Comparison of ENCODE assay signal across 8 cellular contexts in genomic region chr16:57782607-57783055, GRCh38. TPM values are rescaled to one million over a fixed set of nuclear protein-coding genes. Genes with fewer than 3 reads are reported as not detected.
A peak's percentile ranks its signal among the peaks of the same experiment; 100 is the strongest.
DNase-seq lines count a peak whose midpoint lies in the region; ATAC-seq and TF ChIP-seq lines count a peak whose summit lies in the region.
"Not testable (repeated sequence)": the region's sequence is repeated elsewhere in the genome, so short reads cannot be mapped to it uniquely, and the experiment has no call there.
"Had no signal": no experiment of that assay in that cellular context is flagged by ENCODE, and none has a peak within 500 bp of the region (broad histone marks: within the 10 kb centered on the region; RNA-seq: fewer than 3 reads in every experiment).

No MANE protein-coding gene starts in this region.

- H3K27me3 Mint-ChIP-seq in H9 (ENCODE audit: low read depth); nephron progenitor cell (ENCODE audit: low read depth, poor library complexity): not testable (repeated sequence)

- POLR2A ChIA-PET in RWPE1 (lab: Yijun Ruan, JAX; ENCODE audit: low non-redundant PET) = interaction anchor here (0.5 kb wide), 1 partner anchor 17 kb away, joined by 3 read pairs; no protein-coding TSS in a partner anchor

- H3K79me2 ChIP-seq in H9 (ENCODE audit: insufficient read depth, low read length) = not testable (repeated sequence)

- H3T11ph ChIP-seq in H9 (ENCODE audit: low read length) = not testable (repeated sequence)

- not testable (repeated sequence) for H3K36me3 ChIP-seq in body of pancreas (replicated peaks in 1 of 2; ENCODE audit: insufficient read depth in 1 of 2, low read depth in 2 of 2)
- H3K36me3 ChIP-seq in liver (ENCODE audit: control insufficient read depth in 4 of 4, insufficient read depth in 3 of 4, low read depth in 1 of 4, low read length in 3 of 4) (peaks cover under 1 to 25% (median 10%) of the 10 kb centered on the region in 4 donors), subcutaneous abdominal adipose tissue (ENCODE audit: control insufficient read depth in 5 of 5, insufficient read depth in 5 of 5, low read length in 5 of 5) (peaks cover 0 to 40% (median 30%) of the 10 kb centered on the region in 5 donors)

- H3K14ac ChIP-seq in H9 (ENCODE audit: insufficient read depth, low read length) = not testable (repeated sequence)

- H3K79me1 ChIP-seq in H9 (ENCODE audit: insufficient read depth, low read depth, low read length, poor library complexity, severe bottlenecking) = not testable (repeated sequence)

- CTCF ChIA-PET in RWPE1 (lab: Yijun Ruan, JAX) = interaction anchor here (0.7 kb wide), 1 partner anchor 71 kb away, joined by 3 read pairs; no protein-coding TSS in a partner anchor

- not testable (repeated sequence) for H2BK15ac ChIP-seq in H9 (ENCODE audit: low read depth, low read length)

- H2BK5ac ChIP-seq in H9 (ENCODE audit: insufficient read length, low read length) = not testable (repeated sequence)

- H3K27me3 ChIP-seq in H9 (ENCODE audit: insufficient read depth, low read length); body of pancreas; liver (ENCODE audit: control insufficient read depth in 4 of 4, insufficient read depth in 4 of 4, low read length in 3 of 4); subcutaneous abdominal adipose tissue (ENCODE audit: control insufficient read depth in 5 of 5, insufficient read depth in 4 of 5, low read length in 5 of 5): not testable (repeated sequence)

- peak; percentile 55 for ATAC-seq in body of pancreas

- H3K23ac ChIP-seq in H9 (ENCODE audit: insufficient read length, low read depth, low read length) = not testable (repeated sequence)

- not testable (repeated sequence) for H2AFZ ChIP-seq in H9 (ENCODE audit: low read length)

- WGBS in H9 (ENCODE audit: extremely low coverage, insufficient read length, low lambda C conversion rate) = no CpG with 5 or more reads among the region's 11 CpGs
- 63 to 69% methylated on average over 11 of the region's 11 CpGs for WGBS in body of pancreas, 2 donors
- 41% methylated on average over 11 of the region's 11 CpGs for WGBS in liver

- H3K36me3 Mint-ChIP-seq in H9 (ENCODE audit: insufficient read depth in 1 of 3, low read depth in 3 of 3); nephron progenitor cell (ENCODE audit: low read depth): not testable (repeated sequence)

- H3K4me1 Mint-ChIP-seq in H9 = peaks cover 7 to 15% of the 10 kb centered on the region in 2 experiments
- not testable (repeated sequence) for H3K4me1 Mint-ChIP-seq in nephron progenitor cell

- not testable (repeated sequence) for TF ChIP-seq CTCF in H9 (conservative IDR thresholded peaks at IDR 0.05); RWPE1 (conservative IDR thresholded peaks at IDR 0.05; ENCODE audit: low read depth); body of pancreas (IDR thresholded peaks at IDR 0.05); liver (IDR thresholded peaks at IDR 0.05; ENCODE audit: low read depth, low read length, missing input control); nephron progenitor cell (IDR thresholded peaks at IDR 0.05)

- H2BK120ac ChIP-seq in H9 (ENCODE audit: low read depth, low read length, poor library complexity, severe bottlenecking) = not testable (repeated sequence)

- H3K4me3 Mint-ChIP-seq in H9, nephron progenitor cell: not testable (repeated sequence)

- not testable (repeated sequence) for H2BK20ac ChIP-seq in H9 (ENCODE audit: low read depth, low read length, poor library complexity, severe bottlenecking)

- not testable (repeated sequence) for H3K4me3 ChIP-seq in body of pancreas; liver (ENCODE audit: low read depth in 1 of 3, low read length in 3 of 3); subcutaneous abdominal adipose tissue (ENCODE audit: low read depth in 1 of 5, low read length in 5 of 5)

- H4K5ac ChIP-seq in H9 (ENCODE audit: insufficient read length, low read depth, low read length) = not testable (repeated sequence)

- H3K9me3 Mint-ChIP-seq in H9, nephron progenitor cell: not testable (repeated sequence)

- H2BK12ac ChIP-seq in H9 (ENCODE audit: insufficient read length, low read depth, low read length) = not testable (repeated sequence)

- H3K9me3 ChIP-seq in H9 (ENCODE audit: control insufficient read depth, low read depth, low read length); body of pancreas; liver (ENCODE audit: control insufficient read depth in 4 of 4, low read length in 3 of 4); subcutaneous abdominal adipose tissue (ENCODE audit: control insufficient read depth in 5 of 5, low read length in 5 of 5): not testable (repeated sequence)

- H3K23me2 ChIP-seq in H9 (ENCODE audit: insufficient read length, low read depth, low read length, poor library complexity, severe bottlenecking) = not testable (repeated sequence)

- H3K9ac ChIP-seq in H9 (ENCODE audit: extremely low read depth, insufficient read length, low read length); liver (ENCODE audit: low read depth in 1 of 2, low read length in 2 of 2); subcutaneous abdominal adipose tissue (ENCODE audit: low read length in 5 of 5): not testable (repeated sequence)

- H3K4me2 ChIP-seq in H9 (ENCODE audit: insufficient read depth, insufficient read length, low read length) = not testable (repeated sequence)

- H3K27ac ChIP-seq in H9 (ENCODE audit: insufficient read length, low read depth, low read length) = not testable (repeated sequence)
- H3K27ac ChIP-seq in RWPE1 = peak overlapping the region; percentile 53
- H3K27ac ChIP-seq in body of pancreas = peak overlapping the region; percentile 52 to 80 (median 73)
- peak overlapping the region; percentile 30 for H3K27ac ChIP-seq in epithelial cell of prostate
- peak overlapping the region in 1 of 2 donors; percentile 26 for H3K27ac ChIP-seq in liver (ENCODE audit: low read depth in 1 of 2, low read length in 2 of 2)
- peak overlapping the region; percentile 55 for H3K27ac ChIP-seq in subcutaneous abdominal adipose tissue (ENCODE audit: low read depth, low read length)

- H3K27ac Mint-ChIP-seq in H9 (peak overlapping the region in 1 of 3 experiments; percentile 44; a peak in 3 of 7 replicates), nephron progenitor cell (peak overlapping the region; percentile 9)

- H4K8ac ChIP-seq in H9 (replicated peaks; ENCODE audit: insufficient read length, low read depth, low read length) = not testable (repeated sequence)

- peak overlapping the region; percentile 52 for H4K91ac ChIP-seq in H9 (ENCODE audit: insufficient read length, low read depth, low read length)

- not testable (repeated sequence) for H2AK5ac ChIP-seq in H9 (ENCODE audit: insufficient read length, low read length)

- not testable (repeated sequence) for DNase-seq in H9; RWPE1 (ENCODE audit: low spot score); body of pancreas; epithelial cell of prostate (ENCODE audit: low read depth, low spot score); nephron progenitor cell

- intact Hi-C loops in body of pancreas (cut with DNase I) = not testable (repeated sequence)

- H3K18ac ChIP-seq in H9 (ENCODE audit: insufficient read length, low read depth, low read length) = not testable (repeated sequence)

- H3K56ac ChIP-seq in H9 (ENCODE audit: insufficient read length, low read depth, low read length) = not testable (repeated sequence)

- peak in 1 of 2 donors; percentile 36 for TF ChIP-seq RAD21 in liver (IDR thresholded peaks at IDR 0.05)

- not testable (repeated sequence) for TF ChIP-seq POLR2A in body of pancreas (IDR thresholded peaks at IDR 0.05)

- H3K4ac ChIP-seq in H9 (ENCODE audit: low read depth, low read length) = not testable (repeated sequence)

- H4K20me1 ChIP-seq in H9 (ENCODE audit: control insufficient read depth, insufficient read depth, insufficient read length) = not testable (repeated sequence)

- not testable (repeated sequence) for H3K4me1 ChIP-seq in H9 (ENCODE audit: insufficient read depth, low read length)
- peaks cover 25% of the 10 kb centered on the region for H3K4me1 ChIP-seq in body of pancreas
- H3K4me1 ChIP-seq in liver (ENCODE audit: control insufficient read depth in 4 of 4, insufficient read depth in 4 of 4, low read length in 3 of 4) = peaks cover 6 to 23% (median 23%) of the 10 kb centered on the region in 4 donors
- peaks cover 4 to 39% (median 26%) of the 10 kb centered on the region in 5 donors for H3K4me1 ChIP-seq in subcutaneous abdominal adipose tissue (ENCODE audit: control insufficient read depth in 5 of 5, insufficient read depth in 5 of 5, low read length in 5 of 5)

TF ChIP-seq in liver, 16 proteins besides CTCF, POLR2A, EP300 and RAD21:
- TF ChIP-seq RXRA (IDR thresholded peaks at IDR 0.05) (peak; percentile 57 to 60), SP1 (IDR thresholded peaks at IDR 0.05) (peak; percentile 28), HNF4A (conservative IDR thresholded peaks at IDR 0.05) (peak; percentile 58 to 61), JUND (IDR thresholded peaks at IDR 0.05) (peak in 1 of 2 donors; percentile 39)

RNA-seq across cellular contexts. Expression of gene KIFC3, which starts 19.7 kb away (rescaled TPM):
- total RNA-seq in H9 (2021) = 3.5 and 5.0 TPM in 2 replicates
- total RNA-seq in body of pancreas = 100 to 1,000 TPM; 120 to 205 TPM
- 100 to 1,000 TPM in 1 of 2 donors, 10 to 100 TPM in 1; 22.2 to 103 TPM for total RNA-seq in liver
- polyA plus RNA-seq in liver = 10 to 100 TPM; 16.5 to 32.7 TPM
- polyA plus RNA-seq: CD4-positive, alpha-beta memory T cell had no signal

RNA-seq across cellular contexts. Expression of gene KATNB1, which starts 47.1 kb away (rescaled TPM):
- total RNA-seq in H9 (2021) = 25.7 and 29.9 TPM in 2 replicates
- 10 to 100 TPM; 13.7 to 14.2 TPM for total RNA-seq in body of pancreas
- total RNA-seq in liver = 10 to 100 TPM in 1 of 2 donors, 1 to 10 TPM in 1; 7.6 to 16.4 TPM
- 1 to 10 TPM; 4.5 to 7.4 TPM for polyA plus RNA-seq in liver
